ENCODE assay signal across 1 cellular context in the genomic region with DNA sequence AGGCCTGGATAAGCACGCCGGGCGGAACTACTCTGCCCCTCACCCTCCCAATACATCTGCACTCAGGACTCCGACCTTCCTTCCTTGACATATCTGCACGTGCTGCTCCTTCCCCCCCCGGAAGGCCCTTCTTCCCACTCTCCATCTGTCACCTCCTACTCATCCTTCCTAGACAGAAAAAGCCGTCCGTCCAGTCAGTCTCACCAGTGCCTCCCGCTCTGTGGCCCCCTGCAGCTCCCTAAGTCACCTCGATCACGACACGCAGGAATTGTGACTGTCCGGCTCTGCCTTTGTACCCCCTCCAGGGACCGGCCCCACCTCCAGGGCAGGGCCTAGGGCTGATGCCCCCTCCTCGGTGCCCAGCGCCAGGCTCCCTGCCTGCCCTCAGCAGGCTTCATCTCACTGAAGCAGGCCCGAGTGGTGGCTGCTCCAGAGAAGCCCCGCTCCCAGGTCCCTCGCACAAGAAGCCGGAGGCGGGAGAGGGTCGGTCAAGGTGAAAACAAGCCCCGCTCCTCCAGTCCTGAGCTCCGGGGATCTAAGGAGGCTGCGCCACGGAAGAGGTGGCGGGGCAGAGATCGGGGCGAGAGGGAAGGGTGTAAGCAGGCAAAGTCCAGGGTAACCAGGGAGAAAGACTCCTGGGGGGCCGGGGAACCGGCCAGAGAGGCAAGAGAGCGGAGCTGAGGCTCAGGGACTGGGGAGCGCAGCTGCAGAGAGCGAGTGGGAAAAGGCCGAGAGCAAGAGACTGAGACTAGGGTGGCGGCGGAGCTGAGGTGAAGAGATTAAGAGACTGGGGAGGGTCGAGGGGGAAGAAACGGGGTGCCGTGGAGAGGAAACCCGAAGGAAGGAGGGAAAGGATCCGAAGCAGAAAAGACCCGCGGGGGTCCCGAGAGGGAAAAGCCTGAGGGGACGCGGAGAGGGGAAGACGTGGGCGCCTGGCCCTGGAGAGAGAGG.
TF ChIP-seq lines count a peak whose summit lies in the region.

No MANE protein-coding gene starts in this region.

TF ChIP-seq in GM23338, 12 proteins besides CTCF, POLR2A, EP300 and RAD21 (continued from another document):
- TF ChIP-seq, protein P1, sequence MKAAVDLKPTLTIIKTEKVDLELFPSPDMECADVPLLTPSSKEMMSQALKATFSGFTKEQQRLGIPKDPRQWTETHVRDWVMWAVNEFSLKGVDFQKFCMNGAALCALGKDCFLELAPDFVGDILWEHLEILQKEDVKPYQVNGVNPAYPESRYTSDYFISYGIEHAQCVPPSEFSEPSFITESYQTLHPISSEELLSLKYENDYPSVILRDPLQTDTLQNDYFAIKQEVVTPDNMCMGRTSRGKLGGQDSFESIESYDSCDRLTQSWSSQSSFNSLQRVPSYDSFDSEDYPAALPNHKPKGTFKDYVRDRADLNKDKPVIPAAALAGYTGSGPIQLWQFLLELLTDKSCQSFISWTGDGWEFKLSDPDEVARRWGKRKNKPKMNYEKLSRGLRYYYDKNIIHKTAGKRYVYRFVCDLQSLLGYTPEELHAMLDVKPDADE (IDR thresholded peaks at IDR 0.05): no peak
- TF ChIP-seq JUNB (IDR thresholded peaks at IDR 0.05; ENCODE audit: unreplicated experiment) (no peak), STAT1 (IDR thresholded peaks at IDR 0.05; ENCODE audit: unreplicated experiment) (no peak)
